23 cellular contexts compared by ENCODE assay signal in the genomic region with DNA sequence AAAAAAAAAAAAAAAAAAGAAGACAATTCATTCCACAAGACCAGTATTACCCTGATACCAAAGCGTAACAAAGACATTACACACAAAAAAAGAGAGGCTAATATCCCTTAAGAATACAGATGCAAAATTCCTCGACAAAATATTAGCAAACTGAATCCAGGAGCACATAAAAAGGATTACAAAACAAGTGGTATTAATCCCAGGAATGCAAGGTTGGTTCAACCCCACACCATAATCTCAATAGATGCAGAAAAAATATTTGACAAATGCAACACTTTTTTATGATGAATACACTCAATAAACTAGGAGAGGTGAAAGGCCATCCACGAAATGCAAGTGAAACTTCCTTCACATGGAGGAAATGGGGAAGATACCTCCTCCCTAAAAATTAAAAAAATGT.
"Had no signal": no experiment of that assay in that cellular context is flagged by ENCODE, and none has a peak within 500 bp of the region (broad histone marks: within the 10 kb centered on the region; RNA-seq: fewer than 3 reads in every experiment).

No MANE protein-coding gene starts in this region.

- H3K4me3 ChIP-seq: ascending aorta, body of pancreas, breast epithelium, SJCRH30, SK-N-MC had no signal

- DNase-seq: activated CD4-positive, alpha-beta T cell treated with anti-CD3 and anti-CD28 coated beads for 36 hours; activated CD4-positive, alpha-beta T cell treated with anti-CD3 and anti-CD28 coated beads, Interleukin-2, amount 10 ng/mL, durations not matched to agents 7 days and 5 days; activated CD4-positive, alpha-beta T cell treated with anti-CD3 and anti-CD28 coated beads, Interleukin-2, amount 50 U/mL, for 48 hours; activated CD8-positive, alpha-beta T cell treated with anti-CD3 and anti-CD28 coated beads, Interleukin-2, amount 10 ng/mL, durations not matched to agents 7 days and 5 days; activated gamma-delta T cell; activated naive CD4-positive, alpha-beta T cell treated with Interleukin-2 at 50 U/mL for 16 hours; activated naive CD8-positive, alpha-beta T cell treated with anti-CD3 and anti-CD28 coated beads, Interleukin-2, amount 10 ng/mL, durations not matched to agents 7 days and 5 days; activated T-cell treated with anti-CD3 and anti-CD28 coated beads, Interleukin-2, amount 50 U/mL, for 24 hours; amygdala; body of pancreas; cerebellar nuclear complex; MM.1S; MV-4-11; NCI-H1092; NCI-H187 treated with DMSO at 0.1 percent for 48 hours; NCI-H2081; NCI-H226; NCI-H524 treated with DMSO at 0.1 percent for 48 hours; SHP77; SJCRH30 had no signal
